Comparison of ENCODE assay signal across 8 cellular contexts in the genomic region with DNA sequence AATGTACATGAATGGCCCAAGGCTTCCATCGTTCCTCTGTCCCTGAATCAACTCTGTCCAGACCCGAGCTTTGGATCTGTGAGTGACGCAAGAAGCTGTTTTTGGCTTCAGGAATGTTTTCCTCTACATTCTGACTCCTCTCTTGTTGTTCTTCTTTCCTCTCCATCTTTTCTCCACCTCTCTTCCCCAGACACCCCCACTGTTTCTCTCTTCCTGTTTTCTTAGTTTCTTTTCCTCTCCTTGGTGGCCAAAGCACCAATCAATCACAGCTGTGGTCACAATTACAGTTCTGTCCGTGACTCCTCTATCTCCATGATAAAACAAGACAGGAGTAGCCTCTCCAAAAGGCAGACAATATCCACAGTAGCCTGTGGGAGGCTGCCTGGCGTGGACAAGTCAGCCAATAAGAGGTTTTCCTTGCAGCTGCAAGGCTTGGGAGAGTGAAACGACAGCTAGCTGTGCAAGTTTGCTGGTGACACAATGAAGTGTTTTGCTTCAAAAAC. TPM values are rescaled to one million over a fixed set of nuclear protein-coding genes. Genes with fewer than 3 reads are reported as not detected.
DNase-seq lines count a peak whose midpoint lies in the region; ATAC-seq and TF ChIP-seq lines count a peak whose summit lies in the region.

No MANE protein-coding gene starts in this region.

- 0 out of 2 replicates have a peak overlapping the region, but pooled peaks have one; percentile 30 for H2AFZ ChIP-seq in PC-9

- H3K4me3 ChIP-seq in Caco-2 (ENCODE audit: low read depth, low read length) (no peak overlapping the region), PC-9 (no peak overlapping the region)

- POLR2A ChIA-PET in Caco-2 (lab: Charles Lee) = no interaction called here
- POLR2A ChIA-PET in PC-9 (lab: Charles Lee; ENCODE audit: unreplicated experiment) = no interaction called here

- no peaks in the 10 kb centered on the region for H3K9me2 ChIP-seq in PC-9 (ENCODE audit: insufficient read depth)

- TF ChIP-seq CTCF in Caco-2 (IDR thresholded peaks at IDR 0.05; ENCODE audit: insufficient read depth in 1 of 2, low read depth in 1 of 2, low read length in 1 of 2, severe bottlenecking in 1 of 2, unreplicated experiment in 1 of 2) = no peak
- TF ChIP-seq CTCF in PC-9 (conservative IDR thresholded peaks at IDR 0.05) = no peak

- no TSS peak for BruUV-seq in Caco-2 (replicated peaks; lab: Mats Ljungman, UMichigan)
- BruUV-seq in PC-9 (replicated peaks; lab: Mats Ljungman, UMichigan) = no TSS peak

- CTCF ChIA-PET in Caco-2 (lab: Charles Lee) (interaction anchor here (0.9 kb wide), 1 partner anchor 8 kb away, joined by 3 read pairs; no protein-coding TSS in a partner anchor), PC-9 (lab: Charles Lee) (no interaction called here)
- CTCF ChIA-PET in activated naive CD4-positive, alpha-beta T cell treated with anti-CD3 and anti-CD28 coated beads, Interleukin-2, amount 10 ng/mL, durations not matched to agents 7 days and 5 days (lab: Charles Lee) = interaction anchor here (1.5 kb wide), 1 partner anchor 9 kb away, joined by 4 read pairs; no protein-coding TSS in a partner anchor

- no peak overlapping the region for H3K27ac Mint-ChIP-seq in Caco-2 (ENCODE audit: unreplicated experiment)
- no peak overlapping the region for H3K27ac Mint-ChIP-seq in activated naive CD4-positive, alpha-beta T cell treated with anti-CD3 and anti-CD28 coated beads, Interleukin-2, amount 10 ng/mL, durations not matched to agents 7 days and 5 days

- H3K27me3 ChIP-seq in Caco-2 (replicated peaks; ENCODE audit: control insufficient read depth, insufficient read depth, low read length) = no peaks in the 10 kb centered on the region
- H3K27me3 ChIP-seq in PC-9 (ENCODE audit: insufficient read depth, low read depth) = no peaks in the 10 kb centered on the region

- H3K4me3 Mint-ChIP-seq in Caco-2 (ENCODE audit: unreplicated experiment) = peak overlapping the region; percentile 28
- H3K4me3 Mint-ChIP-seq in activated naive CD4-positive, alpha-beta T cell treated with anti-CD3 and anti-CD28 coated beads, Interleukin-2, amount 10 ng/mL, durations not matched to agents 7 days and 5 days = no peak overlapping the region

- no peaks in the 10 kb centered on the region for H3K36me3 ChIP-seq in Caco-2 (ENCODE audit: control insufficient read depth, insufficient read depth, low read length)
- H3K36me3 ChIP-seq in PC-9 (ENCODE audit: low read depth) = no peaks in the 10 kb centered on the region

- no peaks in the 10 kb centered on the region for H3K9me3 Mint-ChIP-seq in Caco-2 (ENCODE audit: unreplicated experiment)
- H3K9me3 Mint-ChIP-seq in activated naive CD4-positive, alpha-beta T cell treated with anti-CD3 and anti-CD28 coated beads, Interleukin-2, amount 10 ng/mL, durations not matched to agents 7 days and 5 days = no peaks in the 10 kb centered on the region

- no peaks in the 10 kb centered on the region for H3K36me3 Mint-ChIP-seq in Caco-2 (ENCODE audit: insufficient read depth, unreplicated experiment)
- no peaks in the 10 kb centered on the region for H3K36me3 Mint-ChIP-seq in activated naive CD4-positive, alpha-beta T cell treated with anti-CD3 and anti-CD28 coated beads, Interleukin-2, amount 10 ng/mL, durations not matched to agents 7 days and 5 days

- peaks cover 21% of the 10 kb centered on the region for H3K4me1 Mint-ChIP-seq in Caco-2 (ENCODE audit: low read depth, unreplicated experiment)
- H3K4me1 Mint-ChIP-seq in activated naive CD4-positive, alpha-beta T cell treated with anti-CD3 and anti-CD28 coated beads, Interleukin-2, amount 10 ng/mL, durations not matched to agents 7 days and 5 days = no peaks in the 10 kb centered on the region

- no peaks in the 10 kb centered on the region for H3K79me2 ChIP-seq in PC-9 (ENCODE audit: low read depth)

- H3K9me3 ChIP-seq in Caco-2 (no peaks in the 10 kb centered on the region), PC-9 (ENCODE audit: insufficient read depth, low read depth) (peaks cover 4% of the 10 kb centered on the region; the same call in 1 of the 2 replicates)

- ATAC-seq in HG02642 (IDR thresholded peaks at IDR 0.05; ENCODE audit: poor library complexity, unreplicated experiment) = no peak
- no peak for ATAC-seq in GM18907 (IDR thresholded peaks at IDR 0.05; ENCODE audit: unreplicated experiment)

- H3K4me2 ChIP-seq in PC-9 = no peak overlapping the region

- H3K4me1 ChIP-seq in Caco-2 (peaks cover 16% of the 10 kb centered on the region), PC-9 (replicated peaks; ENCODE audit: insufficient read depth) (peaks cover 9% of the 10 kb centered on the region)

- DNase-seq in Caco-2 (peak in 1 of 2 experiments; percentile 16), PC-9 (no peak), globus pallidus (ENCODE audit: low spot score) (peak; percentile 80), pons (ENCODE audit: low spot score) (peak; percentile 84), D341Med (ENCODE audit: low spot score) (no peak)
- no peak for DNase-seq in activated naive CD4-positive, alpha-beta T cell treated with anti-CD3 and anti-CD28 coated beads, Interleukin-2, amount 10 ng/mL, durations not matched to agents 7 days and 5 days

- H3F3A ChIP-seq in PC-9 (ENCODE audit: insufficient read depth, low read depth) = peaks cover 4% of the 10 kb centered on the region; the same call in 1 of the 2 replicates

- intact Hi-C loops in Caco-2 (cut with micrococcal nuclease; ENCODE audit: unreplicated experiment) (no loop called here), PC-9 (cut with micrococcal nuclease; ENCODE audit: unreplicated experiment) (loop anchor here (10.0 kb wide), 1 partner anchor 827 kb away; no protein-coding TSS in a partner anchor)

- H3K27ac ChIP-seq in PC-9 = no peak overlapping the region

- H3K27me3 Mint-ChIP-seq in Caco-2 (ENCODE audit: insufficient read depth, unreplicated experiment) = no peaks in the 10 kb centered on the region
- peaks cover 16% of the 10 kb centered on the region for H3K27me3 Mint-ChIP-seq in activated naive CD4-positive, alpha-beta T cell treated with anti-CD3 and anti-CD28 coated beads, Interleukin-2, amount 10 ng/mL, durations not matched to agents 7 days and 5 days

- H4K20me1 ChIP-seq in PC-9 (ENCODE audit: insufficient read depth) = no peaks in the 10 kb centered on the region

RNA-seq across cellular contexts. Expression of a gene that starts 4.9 kb away (rescaled TPM):
- not detected in 2 replicates for total RNA-seq in Caco-2 (2022)
- not detected in 2 replicates for total RNA-seq in PC-9 (2021)

RNA-seq across cellular contexts. Expression of a gene that starts 28.0 kb away (rescaled TPM):
- total RNA-seq in Caco-2 (2022) (5.3 and 5.5 TPM in 2 replicates), PC-9 (2021) (32.5 and 33.3 TPM in 2 replicates)

Comparison
In these comparisons a context has a peak if more than half of its experiments do, and no peak if none do; other contexts are left out.
1. DNase-seq: peak in globus pallidus (single experiment) and pons (single experiment); none in PC-9 (0 of 2), D341Med (single experiment) and activated naive CD4-positive, alpha-beta T cell treated with anti-CD3 and anti-CD28 coated beads, Interleukin-2, amount 10 ng/mL, durations not matched to agents 7 days and 5 days (single experiment).